Comparison of ENCODE assay signal across 13 cellular contexts in genomic region chr11:45079075-45079444, GRCh38.
DNase-seq lines count a peak whose midpoint lies in the region; ATAC-seq and TF ChIP-seq lines count a peak whose summit lies in the region.
"Had no signal": no experiment of that assay in that cellular context is flagged by ENCODE, and none has a peak within 500 bp of the region (broad histone marks: within the 10 kb centered on the region; RNA-seq: fewer than 3 reads in every experiment).

No MANE protein-coding gene starts in this region.

- H3K36me3 ChIP-seq in gastroesophageal sphincter (no peaks in the 10 kb centered on the region), PC-3 (ENCODE audit: low read depth, low read length) (no peaks in the 10 kb centered on the region)

- peaks cover 0 to 23% (median 0%) of the 10 kb centered on the region in 3 donors for H3K4me1 ChIP-seq in gastroesophageal sphincter
- H3K4me1 ChIP-seq in PC-3 (ENCODE audit: insufficient read depth, low read length), result no peaks in the 10 kb centered on the region

- H3K27me3 Mint-ChIP-seq in activated CD4-positive, alpha-beta T cell treated with anti-CD3 and anti-CD28 coated beads for 36 hours, result no peaks in the 10 kb centered on the region
- H3K27me3 Mint-ChIP-seq in stimulated activated naive B cell treated with anti-CD40 and anti-IgM and Interleukin-4, amounts not matched to agents 10 μg/mL and 1 μg/mL and 100 μg/mL, for 72 hours, result no peaks in the 10 kb centered on the region
- H3K27me3 Mint-ChIP-seq in activated T-helper 1 cell treated with anti-CD3 and anti-CD28 coated beads, Interleukin-12 subunit alpha, Interleukin-12 subunit beta, Interleukin-2, Interleukin-4 antibody, amounts not matched to agents 30 ng/mL and 10 ng/mL and 1 ng/mL, durations not matched to agents 14 hours and 24 hours and 36 hours (ENCODE audit: insufficient read depth), result peaks cover 8% of the 10 kb centered on the region

- POLR2A ChIA-PET in activated CD4-positive, alpha-beta T cell treated with anti-CD3 and anti-CD28 coated beads for 36 hours (lab: Charles Lee), result no interaction called here
- POLR2A ChIA-PET in PC-3 (lab: Charles Lee; ENCODE audit: unreplicated experiment), result no interaction called here

- no peak overlapping the region for H3K4me2 ChIP-seq in PC-3 (ENCODE audit: low read length)

- CTCF ChIA-PET in activated CD4-positive, alpha-beta T cell treated with anti-CD3 and anti-CD28 coated beads for 36 hours (lab: Charles Lee), result interaction anchor here (1.4 kb wide), 1 partner anchor 131 kb away, joined by 3 read pairs; no protein-coding TSS in a partner anchor
- CTCF ChIA-PET in PC-3 (lab: Charles Lee), result no interaction called here

- H3K9ac ChIP-seq in PC-3 (ENCODE audit: low read length), result no peak overlapping the region

- H3K4me3 Mint-ChIP-seq in activated CD4-positive, alpha-beta T cell treated with anti-CD3 and anti-CD28 coated beads for 36 hours, result no peak overlapping the region
- no peak overlapping the region for H3K4me3 Mint-ChIP-seq in stimulated activated naive B cell treated with anti-CD40 and anti-IgM and Interleukin-4, amounts not matched to agents 10 μg/mL and 1 μg/mL and 100 μg/mL, for 72 hours
- H3K4me3 Mint-ChIP-seq in activated T-helper 1 cell treated with anti-CD3 and anti-CD28 coated beads, Interleukin-12 subunit alpha, Interleukin-12 subunit beta, Interleukin-2, Interleukin-4 antibody, amounts not matched to agents 30 ng/mL and 10 ng/mL and 1 ng/mL, durations not matched to agents 14 hours and 24 hours and 36 hours, result no peak overlapping the region

- H3K27ac ChIP-seq in gastroesophageal sphincter (peak overlapping the region in 1 of 4 donors; percentile 31), PC-3 (ENCODE audit: low read length) (no peak overlapping the region)

- H3K9me3 ChIP-seq in gastroesophageal sphincter (no peaks in the 10 kb centered on the region), PC-3 (ENCODE audit: low read length) (no peaks in the 10 kb centered on the region)

- H3K9me2 ChIP-seq in PC-3 (replicated peaks; ENCODE audit: low read length), result no peaks in the 10 kb centered on the region

- no peak for TF ChIP-seq CTCF in gastroesophageal sphincter (IDR thresholded peaks at IDR 0.05)
- TF ChIP-seq CTCF in PC-3 (conservative IDR thresholded peaks at IDR 0.05; ENCODE audit: low read depth, low read length), result no peak

- no peak for TF ChIP-seq EP300 in gastroesophageal sphincter (IDR thresholded peaks at IDR 0.05)

- DNase-seq in activated CD4-positive, alpha-beta T cell treated with anti-CD3 and anti-CD28 coated beads for 36 hours, result no peak
- DNase-seq in activated CD4-positive, alpha-beta T cell treated with anti-CD3 and anti-CD28 coated beads, Interleukin-2, amount 50 U/mL, for 1 hour, result no peak
- DNase-seq in NCI-H82 treated with DMSO at 0.1 percent for 48 hours (lab: John Stamatoyannopoulos, UW; ENCODE audit: unreplicated experiment) (peak; percentile 93), PC-3 (no peak)
- no peak for DNase-seq in stimulated activated naive B cell treated with anti-CD40 and anti-IgM and Interleukin-4, amounts not matched to agents 10 μg/mL and 1 μg/mL and 100 μg/mL, for 72 hours
- no peak for DNase-seq in activated T-helper 1 cell treated with anti-CD3 and anti-CD28 coated beads, Interleukin-12 subunit alpha, Interleukin-12 subunit beta, Interleukin-2, Interleukin-4 antibody, amounts not matched to agents 30 ng/mL and 10 ng/mL and 1 ng/mL, durations not matched to agents 14 hours and 24 hours and 36 hours (ENCODE audit: low spot score)
- no peak for DNase-seq in stimulated activated CD4-positive, alpha-beta T cell treated with anti-CD3 and anti-CD28 coated beads, Interleukin-4, amount 100 ng/mL, for 4 hours
- DNase-seq: ACHN; activated CD4-positive, alpha-beta T cell treated with anti-CD3 and anti-CD28 coated beads, Interleukin-2, amount 50 U/mL, for 48 hours; aorta; kidney glomerular epithelial cell; NCI-H2081 treated with DMSO at 0.1 percent for 48 hours had no signal

- ATAC-seq in activated CD4-positive, alpha-beta T cell treated with anti-CD3 and anti-CD28 coated beads for 36 hours, result no peak
- peak; percentile 24 for ATAC-seq in gastroesophageal sphincter
- no peak for ATAC-seq in stimulated activated naive B cell treated with anti-CD40 and anti-IgM and Interleukin-4, amounts not matched to agents 10 μg/mL and 1 μg/mL and 100 μg/mL, for 72 hours (replicated peaks)
- ATAC-seq in PC-3, result no peak

- peaks cover 11% of the 10 kb centered on the region for H3K36me3 Mint-ChIP-seq in activated CD4-positive, alpha-beta T cell treated with anti-CD3 and anti-CD28 coated beads for 36 hours (ENCODE audit: low read depth)
- H3K36me3 Mint-ChIP-seq in stimulated activated naive B cell treated with anti-CD40 and anti-IgM and Interleukin-4, amounts not matched to agents 10 μg/mL and 1 μg/mL and 100 μg/mL, for 72 hours, result peaks cover 8 to 18% of the 10 kb centered on the region in 2 donors
- no peaks in the 10 kb centered on the region for H3K36me3 Mint-ChIP-seq in activated T-helper 1 cell treated with anti-CD3 and anti-CD28 coated beads, Interleukin-12 subunit alpha, Interleukin-12 subunit beta, Interleukin-2, Interleukin-4 antibody, amounts not matched to agents 30 ng/mL and 10 ng/mL and 1 ng/mL, durations not matched to agents 14 hours and 24 hours and 36 hours (ENCODE audit: low read depth)

- no peak for TF ChIP-seq POLR2A in gastroesophageal sphincter (IDR thresholded peaks at IDR 0.05)

- no peaks in the 10 kb centered on the region for H3K79me2 ChIP-seq in PC-3 (ENCODE audit: low read length)

- no peaks in the 10 kb centered on the region for H3F3A ChIP-seq in PC-3 (ENCODE audit: low read length, unreplicated experiment)

- H3K27me3 ChIP-seq in gastroesophageal sphincter, result peaks cover 34% of the 10 kb centered on the region
- H3K27me3 ChIP-seq in PC-3 (ENCODE audit: low read length), result no peaks in the 10 kb centered on the region

- no peaks in the 10 kb centered on the region for H4K20me1 ChIP-seq in PC-3 (ENCODE audit: low read length)

- H2AFZ ChIP-seq in PC-3 (ENCODE audit: low read length), result no peak overlapping the region

- H3K27ac Mint-ChIP-seq in activated CD4-positive, alpha-beta T cell treated with anti-CD3 and anti-CD28 coated beads for 36 hours, result peak overlapping the region; percentile 34
- peak overlapping the region; percentile 56 for H3K27ac Mint-ChIP-seq in stimulated activated naive B cell treated with anti-CD40 and anti-IgM and Interleukin-4, amounts not matched to agents 10 μg/mL and 1 μg/mL and 100 μg/mL, for 72 hours
- no peak overlapping the region for H3K27ac Mint-ChIP-seq in activated T-helper 1 cell treated with anti-CD3 and anti-CD28 coated beads, Interleukin-12 subunit alpha, Interleukin-12 subunit beta, Interleukin-2, Interleukin-4 antibody, amounts not matched to agents 30 ng/mL and 10 ng/mL and 1 ng/mL, durations not matched to agents 14 hours and 24 hours and 36 hours

- intact Hi-C loops in activated CD4-positive, alpha-beta T cell treated with anti-CD3 and anti-CD28 coated beads for 36 hours (cut with DNase I, micrococcal nuclease), result no loop called here
- intact Hi-C loops in activated T-helper 1 cell treated with anti-CD3 and anti-CD28 coated beads, Interleukin-12 subunit alpha, Interleukin-12 subunit beta, Interleukin-2, Interleukin-4 antibody, amounts not matched to agents 30 ng/mL and 10 ng/mL and 1 ng/mL, durations not matched to agents 14 hours and 24 hours and 36 hours (cut with micrococcal nuclease), result no loop called here
- intact Hi-C loops in PC-3 (cut with micrococcal nuclease), result no loop called here

- WGBS in gastroesophageal sphincter (ENCODE audit: low coverage in 1 of 2), 2 donors, result 47 to 56% methylated on average over 2 to 3 of the region's 4 CpGs

- H3K4me3 ChIP-seq in gastroesophageal sphincter, result no peak overlapping the region
- H3K4me3 ChIP-seq in PC-3 (ENCODE audit: low read length), result no peak overlapping the region

- BruUV-seq in PC-3 (replicated peaks; lab: Mats Ljungman, UMichigan), result no TSS peak

- H3K9me3 Mint-ChIP-seq in activated CD4-positive, alpha-beta T cell treated with anti-CD3 and anti-CD28 coated beads for 36 hours (ENCODE audit: low read depth), result peaks cover 7% of the 10 kb centered on the region
- H3K9me3 Mint-ChIP-seq in stimulated activated naive B cell treated with anti-CD40 and anti-IgM and Interleukin-4, amounts not matched to agents 10 μg/mL and 1 μg/mL and 100 μg/mL, for 72 hours, result peaks cover 8 to 10% of the 10 kb centered on the region in 2 donors
- H3K9me3 Mint-ChIP-seq in activated T-helper 1 cell treated with anti-CD3 and anti-CD28 coated beads, Interleukin-12 subunit alpha, Interleukin-12 subunit beta, Interleukin-2, Interleukin-4 antibody, amounts not matched to agents 30 ng/mL and 10 ng/mL and 1 ng/mL, durations not matched to agents 14 hours and 24 hours and 36 hours, result no peaks in the 10 kb centered on the region

- peaks cover 44% of the 10 kb centered on the region for H3K4me1 Mint-ChIP-seq in activated CD4-positive, alpha-beta T cell treated with anti-CD3 and anti-CD28 coated beads for 36 hours
- H3K4me1 Mint-ChIP-seq in stimulated activated naive B cell treated with anti-CD40 and anti-IgM and Interleukin-4, amounts not matched to agents 10 μg/mL and 1 μg/mL and 100 μg/mL, for 72 hours, result peaks cover 43 to 75% of the 10 kb centered on the region in 2 donors
- H3K4me1 Mint-ChIP-seq in activated T-helper 1 cell treated with anti-CD3 and anti-CD28 coated beads, Interleukin-12 subunit alpha, Interleukin-12 subunit beta, Interleukin-2, Interleukin-4 antibody, amounts not matched to agents 30 ng/mL and 10 ng/mL and 1 ng/mL, durations not matched to agents 14 hours and 24 hours and 36 hours (ENCODE audit: low read depth), result peaks cover 37% of the 10 kb centered on the region
